Comparison of ENCODE assay signal across 9 cellular contexts in genomic region chr1:209106237-209106741, GRCh38.
DNase-seq lines count a peak whose midpoint lies in the region; ATAC-seq and TF ChIP-seq lines count a peak whose summit lies in the region.
"Had no signal": no experiment of that assay in that cellular context is flagged by ENCODE, and none has a peak within 500 bp of the region (broad histone marks: within the 10 kb centered on the region; RNA-seq: fewer than 3 reads in every experiment).

No MANE protein-coding gene starts in this region.

- H3K9me3 Mint-ChIP-seq in activated T-cell treated with anti-CD3 and anti-CD28 coated beads, Interleukin-2, amount 50 U/mL, for 72 hours = no peaks in the 10 kb centered on the region
- H3K9me3 Mint-ChIP-seq: memory B cell had no signal

- H3K36me3 Mint-ChIP-seq in activated T-cell treated with anti-CD3 and anti-CD28 coated beads, Interleukin-2, amount 50 U/mL, for 72 hours (ENCODE audit: insufficient read depth in 2 of 2) = no peaks in the 10 kb centered on the region
- H3K36me3 Mint-ChIP-seq: memory B cell had no signal

- CTCF ChIA-PET in HEK293 (lab: Yijun Ruan, JAX) = interaction anchor here (0.7 kb wide), 2 partner anchors 77 to 453 kb away, joined by 3 read pairs; no protein-coding TSS in a partner anchor

- H3K27me3 ChIP-seq in SJCRH30 (no peaks in the 10 kb centered on the region), HAP-1 (ENCODE audit: low read depth) (peaks cover 5% of the 10 kb centered on the region; the same call in 1 of the 2 replicates)

- DNase-seq in AG08396 (ENCODE audit: low spot score) (peak; percentile 16), SJCRH30 (peak; percentile 94 to 96), hippocampal formation (lab: John Stamatoyannopoulos, UW) (peak; percentile 19 to 33), HAP-1 (ENCODE audit: low spot score in 2 of 2) (no peak), T-helper 9 cell (no peak)
- DNase-seq in activated T-cell treated with anti-CD3 and anti-CD28 coated beads, Interleukin-2, amount 50 U/mL, for 72 hours = no peak

- in situ Hi-C loops in HAP-1 (cut with MboI; ENCODE audit: low sequenced_read_pairs) = no loop called here

- H3K27ac ChIP-seq in HEK293 (ENCODE audit: extremely low read depth, low read depth, low read length) (no peak overlapping the region), SJCRH30 (peak overlapping the region; percentile 87)

- no peak overlapping the region for H3K4me3 Mint-ChIP-seq in activated T-cell treated with anti-CD3 and anti-CD28 coated beads, Interleukin-2, amount 50 U/mL, for 72 hours
- H3K4me3 Mint-ChIP-seq: memory B cell had no signal

- H3K27me3 Mint-ChIP-seq in activated T-cell treated with anti-CD3 and anti-CD28 coated beads, Interleukin-2, amount 50 U/mL, for 72 hours (ENCODE audit: low read depth) = peaks cover 6% of the 10 kb centered on the region
- H3K27me3 Mint-ChIP-seq: memory B cell had no signal

- no peak overlapping the region for H3K27ac Mint-ChIP-seq in activated T-cell treated with anti-CD3 and anti-CD28 coated beads, Interleukin-2, amount 50 U/mL, for 72 hours
- H3K27ac Mint-ChIP-seq: memory B cell had no signal

- H3K4me1 ChIP-seq in HEK293 (ENCODE audit: control insufficient read depth, insufficient read depth, low read length) (no peaks in the 10 kb centered on the region; the same call in 1 of the 2 replicates), SJCRH30 (peaks cover 45% of the 10 kb centered on the region), HAP-1 (no peaks in the 10 kb centered on the region)

- POLR2A ChIA-PET in HEK293 (lab: Yijun Ruan, JAX) = no interaction called here

- ATAC-seq in HG03039 (IDR thresholded peaks at IDR 0.05; ENCODE audit: unreplicated experiment) = no peak
- no peak for ATAC-seq in activated T-cell treated with anti-CD3 and anti-CD28 coated beads, Interleukin-2, amount 50 U/mL, for 72 hours (replicated peaks in 1 of 2)

- no peak overlapping the region for H3K4me3 ChIP-seq in HEK293 (ENCODE audit: low read depth, low read length)
- H3K4me3 ChIP-seq in SJCRH30 = no peak overlapping the region; the same call in 1 of the 2 replicates
- H3K4me3 ChIP-seq in HAP-1 = no peak overlapping the region

- TF ChIP-seq CTCF in HEK293 (tag by site-specific recombination; IDR thresholded peaks at IDR 0.05) = no peak

- H3K4me1 Mint-ChIP-seq in activated T-cell treated with anti-CD3 and anti-CD28 coated beads, Interleukin-2, amount 50 U/mL, for 72 hours (ENCODE audit: low read depth) = no peaks in the 10 kb centered on the region
- H3K4me1 Mint-ChIP-seq: memory B cell had no signal

- no peaks in the 10 kb centered on the region for H3K36me3 ChIP-seq in HEK293 (ENCODE audit: control insufficient read depth in 2 of 2, insufficient read depth in 1 of 2, low read length in 2 of 2)
- H3K36me3 ChIP-seq in SJCRH30 = no peaks in the 10 kb centered on the region
- no peaks in the 10 kb centered on the region for H3K36me3 ChIP-seq in HAP-1 (replicated peaks)

- no peaks in the 10 kb centered on the region for H3K9me3 ChIP-seq in HEK293 (ENCODE audit: control insufficient read depth, insufficient read depth, low read depth, low read length)
- H3K9me3 ChIP-seq in SJCRH30 (replicated peaks) = no peaks in the 10 kb centered on the region
- no peaks in the 10 kb centered on the region for H3K9me3 ChIP-seq in HAP-1

TF ChIP-seq in HEK293, 187 proteins besides CTCF, POLR2A, EP300 and RAD21:
- TF ChIP-seq ZIC2 (tag by site-specific recombination; IDR thresholded peaks at IDR 0.05) (peak; percentile 91), ZBTB17 (tag by site-specific recombination; IDR thresholded peaks at IDR 0.05) (peak; percentile 56; the same call in 1 of the 2 replicates), ZNF311 (tag by site-specific recombination; IDR thresholded peaks at IDR 0.05; ENCODE audit: borderline replicate concordance) (no peak), GLIS1 (tag by site-specific recombination; IDR thresholded peaks at IDR 0.05) (peak; percentile 63)

Comparison
In these comparisons a context has a peak if more than half of its experiments do, and no peak if none do; other contexts are left out.
1. DNase-seq: peak in AG08396 (single experiment), SJCRH30 (2 of 2) and hippocampal formation (2 of 2); none in HAP-1 (0 of 2), T-helper 9 cell (single experiment) and activated T-cell treated with anti-CD3 and anti-CD28 coated beads, Interleukin-2, amount 50 U/mL, for 72 hours (0 of 2).